ENCODE assay signal across 8 cellular contexts in genomic region chr20:51372176-51372803, GRCh38.
A peak's percentile ranks its signal among the peaks of the same experiment; 100 is the strongest.
DNase-seq lines count a peak whose midpoint lies in the region; ATAC-seq and TF ChIP-seq lines count a peak whose summit lies in the region.

No MANE protein-coding gene starts in this region.

- peaks cover 23% of the 10 kb centered on the region for H3K4me1 Mint-ChIP-seq in GM23338
- peaks cover 18% of the 10 kb centered on the region for H3K4me1 Mint-ChIP-seq in activated CD4-positive, alpha-beta memory T cell treated with anti-CD3 and anti-CD28 coated beads, Interleukin-2, amount 10 ng/mL, durations not matched to agents 7 days and 5 days

- no peak overlapping the region for H2BK15ac ChIP-seq in mesenchymal stem cell (ENCODE audit: low read depth, poor library complexity, severe bottlenecking)

- H2BK120ac ChIP-seq in mesenchymal stem cell (ENCODE audit: low read depth, low read length): peak overlapping the region; percentile 19

- peaks cover 21% of the 10 kb centered on the region for H3K27me3 Mint-ChIP-seq in GM23338 (ENCODE audit: insufficient read depth, low read depth, poor library complexity)
- no peaks in the 10 kb centered on the region for H3K27me3 Mint-ChIP-seq in activated CD4-positive, alpha-beta memory T cell treated with anti-CD3 and anti-CD28 coated beads, Interleukin-2, amount 10 ng/mL, durations not matched to agents 7 days and 5 days

- no peaks in the 10 kb centered on the region for H3K36me3 Mint-ChIP-seq in GM23338 (ENCODE audit: low read depth)
- no peaks in the 10 kb centered on the region for H3K36me3 Mint-ChIP-seq in activated CD4-positive, alpha-beta memory T cell treated with anti-CD3 and anti-CD28 coated beads, Interleukin-2, amount 10 ng/mL, durations not matched to agents 7 days and 5 days (ENCODE audit: low read depth)

- no peak overlapping the region for H3K4ac ChIP-seq in mesenchymal stem cell (ENCODE audit: low read depth in 1 of 2, low read length in 2 of 2)

- no peaks in the 10 kb centered on the region for H3F3A ChIP-seq in GM23338 (replicated peaks; ENCODE audit: low read depth)

- H3K4me3 ChIP-seq in BJ (ENCODE audit: low read depth, low read length): no peak overlapping the region
- H3K4me3 ChIP-seq in GM23338: no peak overlapping the region
- no peak overlapping the region for H3K4me3 ChIP-seq in mesenchymal stem cell (ENCODE audit: insufficient read depth in 1 of 2, low read depth in 1 of 2, low read length in 2 of 2)

- no peaks in the 10 kb centered on the region for H3K9me3 ChIP-seq in mesenchymal stem cell (ENCODE audit: control insufficient read depth, low read length)

- POLR2A ChIA-PET in BJ (lab: Charles Lee): no interaction called here
- POLR2A ChIA-PET in activated CD4-positive, alpha-beta memory T cell treated with anti-CD3 and anti-CD28 coated beads, Interleukin-2, amount 10 ng/mL, durations not matched to agents 7 days and 5 days (lab: Charles Lee): no interaction called here

- peak overlapping the region; percentile 61 for H4K8ac ChIP-seq in mesenchymal stem cell (ENCODE audit: low read length)

- H3K4me3 Mint-ChIP-seq in GM23338: no peak overlapping the region
- no peak overlapping the region for H3K4me3 Mint-ChIP-seq in activated CD4-positive, alpha-beta memory T cell treated with anti-CD3 and anti-CD28 coated beads, Interleukin-2, amount 10 ng/mL, durations not matched to agents 7 days and 5 days

- no peaks in the 10 kb centered on the region for H3K79me2 ChIP-seq in GM23338 (replicated peaks; ENCODE audit: insufficient read depth)

- H3K9me2 ChIP-seq in GM23338 (ENCODE audit: insufficient read depth): no peaks in the 10 kb centered on the region

- H3K18ac ChIP-seq in mesenchymal stem cell (ENCODE audit: low read depth in 1 of 2, low read length in 2 of 2): no peak overlapping the region

- H3K4me2 ChIP-seq in GM23338 (no peak overlapping the region), mesenchymal stem cell (ENCODE audit: low read length, poor library complexity, severe bottlenecking) (no peak overlapping the region)

- no peak overlapping the region for H3K23ac ChIP-seq in mesenchymal stem cell (ENCODE audit: low read length in 2 of 2)

- DNase-seq in BJ (ENCODE audit: low read depth): no peak
- peak; percentile 93 for DNase-seq in GM23338 (ENCODE audit: low spot score)
- DNase-seq in NCI-H345 (lab: John Stamatoyannopoulos, UW): peak; percentile 66
- peak; percentile 66 for DNase-seq in activated CD4-positive, alpha-beta memory T cell treated with anti-CD3 and anti-CD28 coated beads, Interleukin-2, amount 10 ng/mL, durations not matched to agents 7 days and 5 days
- DNase-seq in effector CD4-positive, alpha-beta T cell: peak; percentile 53
- peak; percentile 77 for DNase-seq in mesenchymal stem cell
- peak; percentile 20 to 22 for DNase-seq in stimulated activated CD8-positive, alpha-beta memory T cell treated with anti-CD3 and anti-CD28 coated beads, Interleukin-15, amount 100 ng/mL, for 48 hours (ENCODE audit: low read depth in 2 of 2)
- DNase-seq in mesenteric fat pad (ENCODE audit: low spot score): no peak

- H3K79me1 ChIP-seq in mesenchymal stem cell (replicated peaks; ENCODE audit: low read length, poor library complexity, severe bottlenecking): no peaks in the 10 kb centered on the region

- no peak overlapping the region for H2AK5ac ChIP-seq in mesenchymal stem cell (ENCODE audit: low read length, severe bottlenecking)

- no peak overlapping the region for H2BK5ac ChIP-seq in mesenchymal stem cell (ENCODE audit: low read depth, low read length, poor library complexity, severe bottlenecking)

- no peaks in the 10 kb centered on the region for H4K20me1 ChIP-seq in GM23338 (replicated peaks; ENCODE audit: insufficient read depth)

- no peak overlapping the region for H3K27ac ChIP-seq in GM23338 (ENCODE audit: low read depth)
- no peak overlapping the region for H3K27ac ChIP-seq in mesenchymal stem cell (ENCODE audit: low read length, poor library complexity, severe bottlenecking)

- WGBS in mesenchymal stem cell: 46% methylated on average over 13 of the region's 13 CpGs

- no peak overlapping the region for H3K27ac Mint-ChIP-seq in GM23338
- H3K27ac Mint-ChIP-seq in activated CD4-positive, alpha-beta memory T cell treated with anti-CD3 and anti-CD28 coated beads, Interleukin-2, amount 10 ng/mL, durations not matched to agents 7 days and 5 days: no peak overlapping the region

- H3K27me3 ChIP-seq in BJ (ENCODE audit: control insufficient read depth, insufficient read depth, low read length) (no peaks in the 10 kb centered on the region), GM23338 (ENCODE audit: insufficient read depth) (no peaks in the 10 kb centered on the region), mesenchymal stem cell (ENCODE audit: control insufficient read depth in 1 of 2, insufficient read depth in 1 of 2, low read length in 2 of 2) (no peaks in the 10 kb centered on the region)

- no peaks in the 10 kb centered on the region for H3K9me3 Mint-ChIP-seq in GM23338
- no peaks in the 10 kb centered on the region for H3K9me3 Mint-ChIP-seq in activated CD4-positive, alpha-beta memory T cell treated with anti-CD3 and anti-CD28 coated beads, Interleukin-2, amount 10 ng/mL, durations not matched to agents 7 days and 5 days

- H3K14ac ChIP-seq in mesenchymal stem cell (ENCODE audit: low read length in 2 of 2): no peak overlapping the region

- ATAC-seq in GM23338: peak; percentile 99

- CTCF ChIA-PET in BJ (lab: Yijun Ruan, JAX): interaction anchor here (0.7 to 7.5 kb wide), 39 partner anchors 8 to 711 kb away, joined by 3 to 99 read pairs (median 4); no protein-coding TSS in a partner anchor
- CTCF ChIA-PET in activated CD4-positive, alpha-beta memory T cell treated with anti-CD3 and anti-CD28 coated beads, Interleukin-2, amount 10 ng/mL, durations not matched to agents 7 days and 5 days (lab: Charles Lee): interaction anchor here (0.6 to 4.8 kb wide), 8 partner anchors 8 to 252 kb away, joined by 3 to 47 read pairs (median 4); no protein-coding TSS in a partner anchor

- H2AFZ ChIP-seq in GM23338: peak overlapping the region; percentile 96
- no peak overlapping the region for H2AFZ ChIP-seq in mesenchymal stem cell (ENCODE audit: low read depth, low read length)

- no peaks in the 10 kb centered on the region for H3K36me3 ChIP-seq in BJ (ENCODE audit: control insufficient read depth, insufficient read depth, low read length)
- H3K36me3 ChIP-seq in GM23338 (ENCODE audit: insufficient read depth): no peaks in the 10 kb centered on the region
- H3K36me3 ChIP-seq in mesenchymal stem cell (ENCODE audit: control insufficient read depth in 1 of 2, insufficient read depth in 2 of 2, low read depth in 1 of 2, low read length in 2 of 2): no peaks in the 10 kb centered on the region

- TF ChIP-seq CTCF in BJ (IDR thresholded peaks at IDR 0.05; ENCODE audit: insufficient read depth, low read depth, low read length) (peak; percentile 94), GM23338 (conservative IDR thresholded peaks at IDR 0.05; ENCODE audit: low read depth in 2 of 2) (peak; percentile 73 to 87)

- H3K9ac ChIP-seq in mesenchymal stem cell (ENCODE audit: low read length): no peak overlapping the region

- no peak overlapping the region for H4K91ac ChIP-seq in mesenchymal stem cell (ENCODE audit: low read length)

- H3K4me1 ChIP-seq in GM23338 (ENCODE audit: insufficient read depth) (peaks cover 10% of the 10 kb centered on the region), mesenchymal stem cell (ENCODE audit: control insufficient read depth, insufficient read depth, low read depth, low read length) (peaks cover 10% of the 10 kb centered on the region)

- H2BK12ac ChIP-seq in mesenchymal stem cell (ENCODE audit: low read length in 2 of 2): no peak overlapping the region

Comparison
In these comparisons a context has a peak if more than half of its experiments do, and no peak if none do; other contexts are left out.
1. DNase-seq: peak in GM23338 (single experiment), NCI-H345 (single experiment), activated CD4-positive, alpha-beta memory T cell treated with anti-CD3 and anti-CD28 coated beads, Interleukin-2, amount 10 ng/mL, durations not matched to agents 7 days and 5 days (single experiment), effector CD4-positive, alpha-beta T cell (single experiment), mesenchymal stem cell (single experiment) and stimulated activated CD8-positive, alpha-beta memory T cell treated with anti-CD3 and anti-CD28 coated beads, Interleukin-15, amount 100 ng/mL, for 48 hours (2 of 2); none in BJ (single experiment) and mesenteric fat pad (single experiment).